In the genomic region with DNA sequence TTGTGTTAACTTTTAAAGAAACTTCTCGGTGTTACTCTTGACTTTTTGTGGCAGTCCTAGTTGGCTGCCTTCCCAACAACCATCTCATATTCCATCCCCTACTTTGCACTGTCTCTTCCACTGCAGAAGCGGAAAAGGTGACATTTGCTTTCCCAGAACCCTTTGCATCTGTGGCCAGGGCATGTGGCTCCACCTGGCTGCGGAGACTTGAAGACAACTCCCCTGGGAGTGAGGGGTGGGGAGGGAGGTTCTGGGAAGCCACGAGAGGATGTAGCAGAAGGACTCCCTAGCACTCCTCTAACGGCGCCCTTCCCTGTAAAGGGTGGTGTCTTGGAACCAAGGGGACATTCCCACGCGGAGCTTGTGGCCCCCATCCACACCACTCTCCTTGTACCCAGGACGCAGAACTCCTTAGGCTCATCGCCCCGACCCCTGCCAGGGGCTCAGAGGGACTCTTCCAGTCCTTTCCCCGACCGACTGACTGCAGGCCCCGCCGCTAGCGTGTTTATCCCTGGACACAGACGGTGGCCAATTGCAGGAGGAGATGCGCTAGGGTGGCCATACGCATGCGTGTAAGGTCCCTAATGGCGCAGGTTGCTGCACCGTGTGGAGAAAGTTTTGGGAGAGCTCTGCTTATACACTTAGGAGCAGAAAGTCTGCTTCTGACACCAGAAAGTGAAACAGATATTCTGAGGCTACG, we compare ENCODE assay signal across 1 cellular context.
A peak's percentile ranks its signal among the peaks of the same experiment; 100 is the strongest.
TF ChIP-seq lines count a peak whose summit lies in the region.

No MANE protein-coding gene starts in this region.

TF ChIP-seq in H1, 55 proteins besides CTCF, POLR2A, EP300 and RAD21 (continued from another document):
- TF ChIP-seq, protein P1, sequence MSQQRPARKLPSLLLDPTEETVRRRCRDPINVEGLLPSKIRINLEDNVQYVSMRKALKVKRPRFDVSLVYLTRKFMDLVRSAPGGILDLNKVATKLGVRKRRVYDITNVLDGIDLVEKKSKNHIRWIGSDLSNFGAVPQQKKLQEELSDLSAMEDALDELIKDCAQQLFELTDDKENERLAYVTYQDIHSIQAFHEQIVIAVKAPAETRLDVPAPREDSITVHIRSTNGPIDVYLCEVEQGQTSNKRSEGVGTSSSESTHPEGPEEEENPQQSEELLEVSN (IDR thresholded peaks at IDR 0.05), result peak; percentile 79
- no peak for TF ChIP-seq SP1 (IDR thresholded peaks at IDR 0.05; ENCODE audit: low read depth, low read length)
- no peak for TF ChIP-seq POLR2AphosphoS5 (IDR thresholded peaks at IDR 0.05; ENCODE audit: low read depth, low read length)
TF ChIP-seq in H1: peak in this region for 2.
